In the genomic region with DNA sequence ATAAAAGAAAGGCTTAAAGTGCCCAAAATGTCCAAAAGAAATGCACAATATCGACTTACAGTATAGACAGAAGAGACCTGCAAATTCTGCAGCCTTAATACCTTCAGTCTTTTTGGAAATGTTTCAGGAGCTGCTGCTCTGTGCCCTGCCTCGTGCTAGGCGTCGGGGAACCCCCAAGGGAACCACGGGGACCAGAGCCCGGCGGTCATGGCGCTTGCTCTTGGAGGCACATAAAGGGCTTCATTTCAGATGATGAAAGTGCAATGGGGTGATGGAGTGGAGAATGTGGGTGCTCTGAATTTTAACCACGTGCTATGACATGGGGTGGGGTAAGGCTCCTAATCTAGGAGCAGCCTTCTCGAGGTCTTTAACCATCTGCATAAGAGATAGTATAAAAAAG, we compare ENCODE assay signal across 16 cellular contexts. TPM values are rescaled to one million over a fixed set of nuclear protein-coding genes. Genes with fewer than 3 reads are reported as not detected.
A peak's percentile ranks its signal among the peaks of the same experiment; 100 is the strongest.
DNase-seq lines count a peak whose midpoint lies in the region; ATAC-seq and TF ChIP-seq lines count a peak whose summit lies in the region.
"Had no signal": no experiment of that assay in that cellular context is flagged by ENCODE, and none has a peak within 500 bp of the region (broad histone marks: within the 10 kb centered on the region; RNA-seq: fewer than 3 reads in every experiment).

No MANE protein-coding gene starts in this region.

- H3K27me3 Mint-ChIP-seq in activated CD8-positive, alpha-beta memory T cell treated with anti-CD3 and anti-CD28 coated beads, Interleukin-2, amount 10 ng/mL, durations not matched to agents 7 days and 5 days: no peaks in the 10 kb centered on the region
- no peaks in the 10 kb centered on the region for H3K27me3 Mint-ChIP-seq in dendritic cell treated with granulocyte-macrophage colony-stimulating factor and Interleukin-4, amounts not matched to agents 40 ng/mL and 50 ng/mL, for 4 days
- no peaks in the 10 kb centered on the region for H3K27me3 Mint-ChIP-seq in stimulated activated naive B cell treated with anti-CD40 and anti-IgM and Interleukin-4, amounts not matched to agents 10 μg/mL and 1 μg/mL and 100 μg/mL, for 72 hours

- intact Hi-C loops in dendritic cell treated with granulocyte-macrophage colony-stimulating factor and Interleukin-4, amounts not matched to agents 40 ng/mL and 50 ng/mL, for 4 days (cut with micrococcal nuclease): no loop called here
- intact Hi-C loops in lower lobe of right lung (cut with DNase I): no loop called here

- no peaks in the 10 kb centered on the region for H3K36me3 ChIP-seq in RWPE2 (ENCODE audit: low read depth)
- no peaks in the 10 kb centered on the region for H3K36me3 ChIP-seq in lower lobe of right lung
- H3K36me3 ChIP-seq: neural progenitor cell had no signal

- CTCF ChIA-PET in activated CD8-positive, alpha-beta memory T cell treated with anti-CD3 and anti-CD28 coated beads, Interleukin-2, amount 10 ng/mL, durations not matched to agents 7 days and 5 days (lab: Charles Lee): interaction anchor here (1.7 to 2.3 kb wide), 2 partner anchors 14 to 111 kb away, joined by 8 to 9 read pairs; partner anchors contain the start of gene AACS

- no peaks in the 10 kb centered on the region for H3K4me1 ChIP-seq in RWPE2 (ENCODE audit: insufficient read depth, poor library complexity, severe bottlenecking)
- no peaks in the 10 kb centered on the region for H3K4me1 ChIP-seq in lower lobe of right lung
- H3K4me1 ChIP-seq: neural progenitor cell had no signal

- H3K27ac ChIP-seq in RWPE2 (ENCODE audit: poor library complexity, severe bottlenecking) (peak overlapping the region; percentile 23), lower lobe of right lung (no peak overlapping the region)
- H3K27ac ChIP-seq: neural progenitor cell had no signal

- ATAC-seq in activated CD8-positive, alpha-beta memory T cell treated with anti-CD3 and anti-CD28 coated beads, Interleukin-2, amount 10 ng/mL, durations not matched to agents 7 days and 5 days: no peak
- ATAC-seq in RWPE2 (ENCODE audit: low read depth) (no peak), lower lobe of right lung (no peak), HG03175 (IDR thresholded peaks at IDR 0.05; ENCODE audit: unreplicated experiment) (no peak)
- no peak for ATAC-seq in stimulated activated naive B cell treated with anti-CD40 and anti-IgM and Interleukin-4, amounts not matched to agents 10 μg/mL and 1 μg/mL and 100 μg/mL, for 72 hours (replicated peaks)

- TF ChIP-seq CTCF in RWPE2 (IDR thresholded peaks at IDR 0.05; ENCODE audit: poor library complexity, severe bottlenecking) (no peak), lower lobe of right lung (IDR thresholded peaks at IDR 0.05) (no peak)

- H3K9me3 Mint-ChIP-seq in activated CD8-positive, alpha-beta memory T cell treated with anti-CD3 and anti-CD28 coated beads, Interleukin-2, amount 10 ng/mL, durations not matched to agents 7 days and 5 days (ENCODE audit: low read depth): no peaks in the 10 kb centered on the region
- H3K9me3 Mint-ChIP-seq in dendritic cell treated with granulocyte-macrophage colony-stimulating factor and Interleukin-4, amounts not matched to agents 40 ng/mL and 50 ng/mL, for 4 days: no peaks in the 10 kb centered on the region
- H3K9me3 Mint-ChIP-seq in stimulated activated naive B cell treated with anti-CD40 and anti-IgM and Interleukin-4, amounts not matched to agents 10 μg/mL and 1 μg/mL and 100 μg/mL, for 72 hours: peaks cover 0 to 2% of the 10 kb centered on the region in 2 donors

- H3K27me3 ChIP-seq in RWPE2 (ENCODE audit: insufficient read depth, poor library complexity, severe bottlenecking) (no peaks in the 10 kb centered on the region), lower lobe of right lung (ENCODE audit: low read depth) (no peaks in the 10 kb centered on the region)
- H3K27me3 ChIP-seq: neural progenitor cell had no signal

- H3K9me3 ChIP-seq in RWPE2 (ENCODE audit: severe bottlenecking) (no peaks in the 10 kb centered on the region), lower lobe of right lung (no peaks in the 10 kb centered on the region)

- no peaks in the 10 kb centered on the region for H3K36me3 Mint-ChIP-seq in activated CD8-positive, alpha-beta memory T cell treated with anti-CD3 and anti-CD28 coated beads, Interleukin-2, amount 10 ng/mL, durations not matched to agents 7 days and 5 days
- H3K36me3 Mint-ChIP-seq in dendritic cell treated with granulocyte-macrophage colony-stimulating factor and Interleukin-4, amounts not matched to agents 40 ng/mL and 50 ng/mL, for 4 days (ENCODE audit: low read depth): peaks cover 5% of the 10 kb centered on the region
- H3K36me3 Mint-ChIP-seq in stimulated activated naive B cell treated with anti-CD40 and anti-IgM and Interleukin-4, amounts not matched to agents 10 μg/mL and 1 μg/mL and 100 μg/mL, for 72 hours: no peaks in the 10 kb centered on the region
- H3K36me3 Mint-ChIP-seq: neural progenitor cell had no signal

- H3K27ac Mint-ChIP-seq in activated CD8-positive, alpha-beta memory T cell treated with anti-CD3 and anti-CD28 coated beads, Interleukin-2, amount 10 ng/mL, durations not matched to agents 7 days and 5 days: no peak overlapping the region
- no peak overlapping the region for H3K27ac Mint-ChIP-seq in dendritic cell treated with granulocyte-macrophage colony-stimulating factor and Interleukin-4, amounts not matched to agents 40 ng/mL and 50 ng/mL, for 4 days
- H3K27ac Mint-ChIP-seq in stimulated activated naive B cell treated with anti-CD40 and anti-IgM and Interleukin-4, amounts not matched to agents 10 μg/mL and 1 μg/mL and 100 μg/mL, for 72 hours: no peak overlapping the region
- H3K27ac Mint-ChIP-seq: neural progenitor cell had no signal

- no peak overlapping the region for H3K4me3 ChIP-seq in RWPE2 (ENCODE audit: severe bottlenecking)
- H3K4me3 ChIP-seq in lower lobe of right lung: no peak overlapping the region
- H3K4me3 ChIP-seq: neural progenitor cell had no signal

- DNase-seq in activated CD8-positive, alpha-beta memory T cell treated with anti-CD3 and anti-CD28 coated beads, Interleukin-2, amount 10 ng/mL, durations not matched to agents 7 days and 5 days: no peak
- no peak for DNase-seq in activated CD8-positive, alpha-beta memory T cell treated with anti-CD3 and anti-CD28 coated beads for 24 hours
- DNase-seq in RWPE2 (ENCODE audit: low spot score) (no peak), lower lobe of right lung (no peak), NCI-H1417 (lab: John Stamatoyannopoulos, UW) (no peak)
- no peak for DNase-seq in stimulated activated naive B cell treated with anti-CD40 and anti-IgM and Interleukin-4, amounts not matched to agents 10 μg/mL and 1 μg/mL and 100 μg/mL, for 72 hours
- DNase-seq: ACHN, caudate nucleus, COR-L47, EL, HCEC 1CT, hippocampal formation, mesendoderm had no signal

- H3K4me3 Mint-ChIP-seq in activated CD8-positive, alpha-beta memory T cell treated with anti-CD3 and anti-CD28 coated beads, Interleukin-2, amount 10 ng/mL, durations not matched to agents 7 days and 5 days: peak overlapping the region; percentile 78
- peak overlapping the region; percentile 14 for H3K4me3 Mint-ChIP-seq in dendritic cell treated with granulocyte-macrophage colony-stimulating factor and Interleukin-4, amounts not matched to agents 40 ng/mL and 50 ng/mL, for 4 days
- peak overlapping the region; percentile 25 to 37 for H3K4me3 Mint-ChIP-seq in stimulated activated naive B cell treated with anti-CD40 and anti-IgM and Interleukin-4, amounts not matched to agents 10 μg/mL and 1 μg/mL and 100 μg/mL, for 72 hours
- H3K4me3 Mint-ChIP-seq: neural progenitor cell had no signal

- peaks cover 7% of the 10 kb centered on the region for H3K4me1 Mint-ChIP-seq in activated CD8-positive, alpha-beta memory T cell treated with anti-CD3 and anti-CD28 coated beads, Interleukin-2, amount 10 ng/mL, durations not matched to agents 7 days and 5 days
- H3K4me1 Mint-ChIP-seq in dendritic cell treated with granulocyte-macrophage colony-stimulating factor and Interleukin-4, amounts not matched to agents 40 ng/mL and 50 ng/mL, for 4 days (ENCODE audit: low read depth): peaks cover 5% of the 10 kb centered on the region
- H3K4me1 Mint-ChIP-seq in stimulated activated naive B cell treated with anti-CD40 and anti-IgM and Interleukin-4, amounts not matched to agents 10 μg/mL and 1 μg/mL and 100 μg/mL, for 72 hours: peaks cover 2 to 7% of the 10 kb centered on the region in 2 donors
- H3K4me1 Mint-ChIP-seq: neural progenitor cell had no signal

RNA-seq across cellular contexts. Expression of gene AACS, which starts 14.8 kb away (rescaled TPM):
- total RNA-seq in activated CD8-positive, alpha-beta memory T cell treated with anti-CD3 and anti-CD28 coated beads, Interleukin-2, amount 10 ng/mL, durations not matched to agents 7 days and 5 days: 10 to 100 TPM; 14.9 to 20.3 TPM
- total RNA-seq in lower lobe of right lung: 21.7 TPM

RNA-seq across cellular contexts. Expression of gene BRI3BP, which starts 57.0 kb away (rescaled TPM):
- 10 to 100 TPM; 21.9 to 25.8 TPM for total RNA-seq in activated CD8-positive, alpha-beta memory T cell treated with anti-CD3 and anti-CD28 coated beads, Interleukin-2, amount 10 ng/mL, durations not matched to agents 7 days and 5 days
- 7.3 TPM for total RNA-seq in lower lobe of right lung

Comparison
In these comparisons a context has a peak if more than half of its experiments do, and no peak if none do; other contexts are left out.
1. H3K4me3 Mint-ChIP-seq: peak in every context shown above with its lines; median percentile 78 in activated CD8-positive, alpha-beta memory T cell treated with anti-CD3 and anti-CD28 coated beads, Interleukin-2, amount 10 ng/mL, durations not matched to agents 7 days and 5 days; 31 in stimulated activated naive B cell treated with anti-CD40 and anti-IgM and Interleukin-4, amounts not matched to agents 10 μg/mL and 1 μg/mL and 100 μg/mL, for 72 hours; 14 in dendritic cell treated with granulocyte-macrophage colony-stimulating factor and Interleukin-4, amounts not matched to agents 40 ng/mL and 50 ng/mL, for 4 days.